Comparison of ENCODE assay signal across 18 cellular contexts in genomic region chr19:10660346-10660745, GRCh38. TPM values are rescaled to one million over a fixed set of nuclear protein-coding genes. Genes with fewer than 3 reads are reported as not detected.
DNase-seq lines count a peak whose midpoint lies in the region; ATAC-seq and TF ChIP-seq lines count a peak whose summit lies in the region.
"Had no signal": no experiment of that assay in that cellular context is flagged by ENCODE, and none has a peak within 500 bp of the region (broad histone marks: within the 10 kb centered on the region; RNA-seq: fewer than 3 reads in every experiment).

No MANE protein-coding gene starts in this region.

- no peak for TF ChIP-seq CTCF in OCI-LY7 (conservative IDR thresholded peaks at IDR 0.05; ENCODE audit: low read length)
- no peak for TF ChIP-seq CTCF in dorsolateral prefrontal cortex (IDR thresholded peaks at IDR 0.05 in 54 of 56, conservative IDR thresholded peaks at IDR 0.05 in 2 of 56; ENCODE audit: low read depth in 1 of 56, partially characterized antibody in 56 of 56)

- CTCF ChIA-PET in OCI-LY7 (lab: Charles Lee; ENCODE audit: unreplicated experiment): no interaction called here

- no peak for ATAC-seq in activated T-cell treated with anti-CD3 and anti-CD28 coated beads, Interleukin-2, amount 50 U/mL, for 4 hours
- no peak for ATAC-seq in stimulated activated effector memory CD8-positive, alpha-beta T cell treated with anti-CD3 and anti-CD28 coated beads, Interleukin-12 subunit alpha, Interleukin-12 subunit beta, amount 100 ng/mL, for 72 hours
- ATAC-seq in GM21717 (IDR thresholded peaks at IDR 0.05; ENCODE audit: unreplicated experiment): no peak
- ATAC-seq: activated CD4-positive, CD25-positive, alpha-beta regulatory T cell treated with anti-CD3 and anti-CD28 coated beads, Interleukin-2, amount 50 U/mL, for 24 hours had no signal

- peak overlapping the region; percentile 80 for H3K27ac Mint-ChIP-seq in activated T-cell treated with anti-CD3 and anti-CD28 coated beads, Interleukin-2, amount 50 U/mL, for 24 hours
- H3K27ac Mint-ChIP-seq in dendritic cell treated with granulocyte-macrophage colony-stimulating factor and Interleukin-4, amounts not matched to agents 40 ng/mL and 50 ng/mL, for 4 days: peak overlapping the region; percentile 24
- H3K27ac Mint-ChIP-seq in stimulated activated effector memory CD8-positive, alpha-beta T cell treated with anti-CD3 and anti-CD28 coated beads, Interleukin-12 subunit alpha, Interleukin-12 subunit beta, amount 100 ng/mL, for 72 hours: peak overlapping the region; percentile 14

- H3K27ac ChIP-seq in OCI-LY7 (ENCODE audit: low read depth, low read length, poor library complexity, severe bottlenecking) (peak overlapping the region; percentile 87), dorsolateral prefrontal cortex (peak overlapping the region in 1 of 59 donors; percentile 61)
- H3K27ac ChIP-seq: colonic mucosa, hepatocyte, prostate gland had no signal

- POLR2A ChIA-PET in OCI-LY7 (lab: Charles Lee): no interaction called here

- H3K4me1 ChIP-seq in OCI-LY7 (ENCODE audit: insufficient read depth, low read length, poor library complexity, severe bottlenecking): peaks cover 83% of the 10 kb centered on the region

- H4K20me1 ChIP-seq in OCI-LY7 (ENCODE audit: insufficient read depth, low read length): peaks cover 41% of the 10 kb centered on the region

- intact Hi-C loops in OCI-LY7 (cut with micrococcal nuclease; ENCODE audit: unreplicated experiment) (no loop called here), dorsolateral prefrontal cortex (cut with DNase I) (no loop called here)
- intact Hi-C loops in dendritic cell treated with granulocyte-macrophage colony-stimulating factor and Interleukin-4, amounts not matched to agents 40 ng/mL and 50 ng/mL, for 4 days (cut with micrococcal nuclease): no loop called here

- peaks cover 68% of the 10 kb centered on the region for H3K4me1 Mint-ChIP-seq in activated T-cell treated with anti-CD3 and anti-CD28 coated beads, Interleukin-2, amount 50 U/mL, for 24 hours (ENCODE audit: low read depth)
- peaks cover 64% of the 10 kb centered on the region for H3K4me1 Mint-ChIP-seq in activated T-cell treated with anti-CD3 and anti-CD28 coated beads, Interleukin-2, amount 50 U/mL, for 4 hours (ENCODE audit: low read depth)
- H3K4me1 Mint-ChIP-seq in dendritic cell treated with granulocyte-macrophage colony-stimulating factor and Interleukin-4, amounts not matched to agents 40 ng/mL and 50 ng/mL, for 4 days (ENCODE audit: low read depth): peaks cover 56% of the 10 kb centered on the region
- peaks cover 55% of the 10 kb centered on the region for H3K4me1 Mint-ChIP-seq in stimulated activated effector memory CD8-positive, alpha-beta T cell treated with anti-CD3 and anti-CD28 coated beads, Interleukin-12 subunit alpha, Interleukin-12 subunit beta, amount 100 ng/mL, for 72 hours

- no peaks in the 10 kb centered on the region for H3K9me3 Mint-ChIP-seq in activated T-cell treated with anti-CD3 and anti-CD28 coated beads, Interleukin-2, amount 50 U/mL, for 24 hours
- no peaks in the 10 kb centered on the region for H3K9me3 Mint-ChIP-seq in activated T-cell treated with anti-CD3 and anti-CD28 coated beads, Interleukin-2, amount 50 U/mL, for 4 hours
- H3K9me3 Mint-ChIP-seq in dendritic cell treated with granulocyte-macrophage colony-stimulating factor and Interleukin-4, amounts not matched to agents 40 ng/mL and 50 ng/mL, for 4 days: no peaks in the 10 kb centered on the region
- H3K9me3 Mint-ChIP-seq in stimulated activated effector memory CD8-positive, alpha-beta T cell treated with anti-CD3 and anti-CD28 coated beads, Interleukin-12 subunit alpha, Interleukin-12 subunit beta, amount 100 ng/mL, for 72 hours: no peaks in the 10 kb centered on the region

- peaks cover 100% of the 10 kb centered on the region for H3K79me2 ChIP-seq in OCI-LY7 (ENCODE audit: insufficient read depth, low read depth, low read length)

- DNase-seq in activated T-cell treated with anti-CD3 and anti-CD28 coated beads, Interleukin-2, amount 50 U/mL, for 24 hours: no peak
- no peak for DNase-seq in activated T-cell treated with anti-CD3 and anti-CD28 coated beads, Interleukin-2, amount 50 U/mL, for 4 hours
- DNase-seq in OCI-LY7 (ENCODE audit: low spot score): no peak
- DNase-seq in stimulated activated effector memory CD8-positive, alpha-beta T cell treated with anti-CD3 and anti-CD28 coated beads, Interleukin-12 subunit alpha, Interleukin-12 subunit beta, amount 100 ng/mL, for 72 hours (ENCODE audit: low spot score in 2 of 2): no peak
- DNase-seq in stimulated activated CD4-positive, alpha-beta T cell treated with anti-CD3 and anti-CD28 coated beads, Interleukin-2, amount 100 ng/mL, for 24 hours: no peak
- no peak for DNase-seq in dorsolateral prefrontal cortex
- DNase-seq: activated T-cell treated with anti-CD3 and anti-CD28 coated beads for 4 hours, Calu3, colonic mucosa, MG63, NCI-H2029, NCI-H69, SW 1271 had no signal

- H3K27me3 Mint-ChIP-seq in activated T-cell treated with anti-CD3 and anti-CD28 coated beads, Interleukin-2, amount 50 U/mL, for 24 hours: no peaks in the 10 kb centered on the region
- no peaks in the 10 kb centered on the region for H3K27me3 Mint-ChIP-seq in activated T-cell treated with anti-CD3 and anti-CD28 coated beads, Interleukin-2, amount 50 U/mL, for 4 hours (ENCODE audit: low read depth)
- H3K27me3 Mint-ChIP-seq in dendritic cell treated with granulocyte-macrophage colony-stimulating factor and Interleukin-4, amounts not matched to agents 40 ng/mL and 50 ng/mL, for 4 days: no peaks in the 10 kb centered on the region

- peaks cover 80% of the 10 kb centered on the region for H3K36me3 ChIP-seq in OCI-LY7 (ENCODE audit: insufficient read depth, low read length)
- H3K36me3 ChIP-seq: colonic mucosa, prostate gland had no signal

- H3K9me2 ChIP-seq in OCI-LY7 (ENCODE audit: insufficient read depth, low read length): no peaks in the 10 kb centered on the region

- peak overlapping the region; percentile 38 for H3K4me3 Mint-ChIP-seq in activated T-cell treated with anti-CD3 and anti-CD28 coated beads, Interleukin-2, amount 50 U/mL, for 24 hours
- no peak overlapping the region for H3K4me3 Mint-ChIP-seq in activated T-cell treated with anti-CD3 and anti-CD28 coated beads, Interleukin-2, amount 50 U/mL, for 4 hours
- no peak overlapping the region for H3K4me3 Mint-ChIP-seq in dendritic cell treated with granulocyte-macrophage colony-stimulating factor and Interleukin-4, amounts not matched to agents 40 ng/mL and 50 ng/mL, for 4 days
- H3K4me3 Mint-ChIP-seq in stimulated activated effector memory CD8-positive, alpha-beta T cell treated with anti-CD3 and anti-CD28 coated beads, Interleukin-12 subunit alpha, Interleukin-12 subunit beta, amount 100 ng/mL, for 72 hours: peak overlapping the region; percentile 13

- peaks cover 85% of the 10 kb centered on the region for H3K36me3 Mint-ChIP-seq in activated T-cell treated with anti-CD3 and anti-CD28 coated beads, Interleukin-2, amount 50 U/mL, for 24 hours (ENCODE audit: low read depth)
- H3K36me3 Mint-ChIP-seq in activated T-cell treated with anti-CD3 and anti-CD28 coated beads, Interleukin-2, amount 50 U/mL, for 4 hours (ENCODE audit: insufficient read depth): peaks cover 34% of the 10 kb centered on the region
- H3K36me3 Mint-ChIP-seq in dendritic cell treated with granulocyte-macrophage colony-stimulating factor and Interleukin-4, amounts not matched to agents 40 ng/mL and 50 ng/mL, for 4 days (ENCODE audit: low read depth): peaks cover 49% of the 10 kb centered on the region
- H3K36me3 Mint-ChIP-seq in stimulated activated effector memory CD8-positive, alpha-beta T cell treated with anti-CD3 and anti-CD28 coated beads, Interleukin-12 subunit alpha, Interleukin-12 subunit beta, amount 100 ng/mL, for 72 hours: peaks cover 93% of the 10 kb centered on the region

- BruUV-seq in OCI-LY7 (replicated peaks; lab: Mats Ljungman, UMichigan): no TSS peak

- no peaks in the 10 kb centered on the region for H3K9me3 ChIP-seq in OCI-LY7 (ENCODE audit: low read length)
- H3K9me3 ChIP-seq: colonic mucosa, MG63, prostate gland had no signal

- no peak overlapping the region for H2AFZ ChIP-seq in OCI-LY7 (ENCODE audit: low read length)
- H2AFZ ChIP-seq: hepatocyte had no signal

- H3K4me3 ChIP-seq in OCI-LY7 (ENCODE audit: low read depth, low read length, poor library complexity, severe bottlenecking): peak overlapping the region; percentile 100
- H3K4me3 ChIP-seq in dorsolateral prefrontal cortex: no peak overlapping the region
- H3K4me3 ChIP-seq: colonic mucosa, hepatocyte, MG63, prostate gland had no signal

- peak overlapping the region; percentile 94 for H3K4me2 ChIP-seq in OCI-LY7 (ENCODE audit: low read length)

- no peaks in the 10 kb centered on the region for H3K27me3 ChIP-seq in dorsolateral prefrontal cortex
- H3K27me3 ChIP-seq: colonic mucosa, hepatocyte, MG63 had no signal

RNA-seq across cellular contexts. Expression of gene ILF3, which starts 6.2 kb away (rescaled TPM):
- total RNA-seq in activated T-cell treated with anti-CD3 and anti-CD28 coated beads, Interleukin-2, amount 50 U/mL, for 4 hours: 100 to 1,000 TPM; 651 to 686 (median 684) TPM
- total RNA-seq in OCI-LY7 (2014; rRNA removed; shearing (Covaris generic)): 308 and 347 TPM in 2 replicates
- 553 and 569 TPM in 2 replicates for total RNA-seq in OCI-LY7 (2022)
- 100 to 1,000 TPM; 131 to 221 (median 179) TPM for total RNA-seq in dorsolateral prefrontal cortex

RNA-seq across cellular contexts. Expression of gene SLC44A2, which starts 35.0 kb away (rescaled TPM):
- 10 to 100 TPM; 41.5 to 45.8 (median 44.3) TPM for total RNA-seq in activated T-cell treated with anti-CD3 and anti-CD28 coated beads, Interleukin-2, amount 50 U/mL, for 4 hours
- total RNA-seq in OCI-LY7 (2014; rRNA removed; shearing (Covaris generic)): 104 and 115 TPM in 2 replicates
- 197 and 248 TPM in 2 replicates for total RNA-seq in OCI-LY7 (2022)
- total RNA-seq in dorsolateral prefrontal cortex: 100 to 1,000 TPM in 76 of 120 experiments, 10 to 100 TPM in 44; 64.4 to 187 (median 110) TPM

RNA-seq across cellular contexts. Expression of gene QTRT1, which starts 40.9 kb away (rescaled TPM):
- 100 to 1,000 TPM; 117 to 122 (median 120) TPM for total RNA-seq in activated T-cell treated with anti-CD3 and anti-CD28 coated beads, Interleukin-2, amount 50 U/mL, for 4 hours
- total RNA-seq in OCI-LY7 (2014; rRNA removed; shearing (Covaris generic)): 30.8 and 39.8 TPM in 2 replicates
- total RNA-seq in OCI-LY7 (2022) (42.5 and 59.7 TPM in 2 replicates), dorsolateral prefrontal cortex (100 to 1,000 TPM in 5 of 120 experiments, 10 to 100 TPM in 115; 51.0 to 106 (median 74.7) TPM)

RNA-seq across cellular contexts. Expression of gene DNM2, which starts 57.5 kb away (rescaled TPM):
- total RNA-seq in activated T-cell treated with anti-CD3 and anti-CD28 coated beads, Interleukin-2, amount 50 U/mL, for 4 hours: 100 to 1,000 TPM; 152 to 161 (median 158) TPM
- 108 and 139 TPM in 2 replicates for total RNA-seq in OCI-LY7 (2014; rRNA removed; shearing (Covaris generic))
- 165 and 180 TPM in 2 replicates for total RNA-seq in OCI-LY7 (2022)
- 100 to 1,000 TPM in 115 of 120 experiments, 10 to 100 TPM in 5; 88.3 to 281 (median 146) TPM for total RNA-seq in dorsolateral prefrontal cortex

Comparison
In these comparisons a context has a peak if more than half of its experiments do, and no peak if none do; other contexts are left out.
1. H3K4me3 Mint-ChIP-seq: peak in activated T-cell treated with anti-CD3 and anti-CD28 coated beads, Interleukin-2, amount 50 U/mL, for 24 hours (single experiment) and stimulated activated effector memory CD8-positive, alpha-beta T cell treated with anti-CD3 and anti-CD28 coated beads, Interleukin-12 subunit alpha, Interleukin-12 subunit beta, amount 100 ng/mL, for 72 hours (single experiment); none in activated T-cell treated with anti-CD3 and anti-CD28 coated beads, Interleukin-2, amount 50 U/mL, for 4 hours (single experiment) and dendritic cell treated with granulocyte-macrophage colony-stimulating factor and Interleukin-4, amounts not matched to agents 40 ng/mL and 50 ng/mL, for 4 days (single experiment).
2. H3K27ac Mint-ChIP-seq: peak in every context shown above with its lines; median percentile 80 in activated T-cell treated with anti-CD3 and anti-CD28 coated beads, Interleukin-2, amount 50 U/mL, for 24 hours; 24 in dendritic cell treated with granulocyte-macrophage colony-stimulating factor and Interleukin-4, amounts not matched to agents 40 ng/mL and 50 ng/mL, for 4 days; 14 in stimulated activated effector memory CD8-positive, alpha-beta T cell treated with anti-CD3 and anti-CD28 coated beads, Interleukin-12 subunit alpha, Interleukin-12 subunit beta, amount 100 ng/mL, for 72 hours.